Comparison of ENCODE assay signal across 1 cellular context in the genomic region with DNA sequence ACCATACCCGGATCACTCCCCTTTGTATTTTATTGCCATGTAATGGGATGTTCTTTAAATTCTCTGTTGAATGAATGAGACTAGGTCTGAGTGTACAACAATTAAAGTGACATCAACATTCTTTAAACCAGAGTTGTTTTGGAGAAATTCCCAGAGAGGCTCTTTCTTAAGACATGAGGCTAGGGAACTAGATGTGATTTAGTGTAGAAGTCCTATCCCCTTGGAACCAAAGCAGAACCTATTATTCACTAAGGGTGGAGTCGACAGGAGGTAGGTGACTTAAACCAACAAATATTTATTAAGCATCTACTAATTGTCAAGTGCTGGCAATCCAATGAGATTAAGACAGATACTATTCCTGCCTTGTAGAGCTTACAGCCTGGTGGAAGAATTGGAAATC.
TF ChIP-seq lines count a peak whose summit lies in the region.

No MANE protein-coding gene starts in this region.

TF ChIP-seq in GM23338, 12 proteins besides CTCF, POLR2A, EP300 and RAD21 (continued from another document):
- TF ChIP-seq JUNB (IDR thresholded peaks at IDR 0.05; ENCODE audit: unreplicated experiment), result no peak
- no peak for TF ChIP-seq EZH2phosphoT487 (IDR thresholded peaks at IDR 0.05; ENCODE audit: unreplicated experiment)
- TF ChIP-seq ZNF114 (CRISPR knock-in tag; IDR thresholded peaks at IDR 0.05), result no peak
